ENCODE assay signal across 10 cellular contexts in genomic region chr11:134034496-134035381, GRCh38. TPM values are rescaled to one million over a fixed set of nuclear protein-coding genes. Genes with fewer than 3 reads are reported as not detected.
DNase-seq lines count a peak whose midpoint lies in the region; ATAC-seq, FAIRE-seq and TF ChIP-seq lines count a peak whose summit lies in the region.
"Had no signal": no experiment of that assay in that cellular context is flagged by ENCODE, and none has a peak within 500 bp of the region (broad histone marks: within the 10 kb centered on the region; RNA-seq: fewer than 3 reads in every experiment).

No MANE protein-coding gene starts in this region.

- ATAC-seq in heart right ventricle (peak in 2 of 8 donors; percentile 0 to 1), GM21526 (IDR thresholded peaks at IDR 0.05; ENCODE audit: low FRiP score, unreplicated experiment) (no peak), HG03378 (IDR thresholded peaks at IDR 0.05; ENCODE audit: unreplicated experiment) (no peak)

- H3K4me1 ChIP-seq in heart right ventricle (peaks cover 27 to 73% (median 56%) of the 10 kb centered on the region in 9 donors), muscle layer of colon (ENCODE audit: insufficient read depth, low read length) (peaks cover 63% of the 10 kb centered on the region), vagina (peaks cover 50% of the 10 kb centered on the region)

- H3K27ac ChIP-seq in heart right ventricle: peak overlapping the region; percentile 75 to 93 (median 88)
- peak overlapping the region; percentile 77 for H3K27ac ChIP-seq in muscle layer of colon (ENCODE audit: low read depth, low read length)
- peak overlapping the region; percentile 98 for H3K27ac ChIP-seq in vagina

- DNase-seq in heart right ventricle: no peak
- no peak for DNase-seq in cardiac septum (ENCODE audit: low spot score)
- DNase-seq in amniotic stem cell (lab: John Stamatoyannopoulos, UW): peak; percentile 27
- no peak for DNase-seq in vagina (ENCODE audit: extremely low spot score in 2 of 2)
- DNase-seq in GM12891 (ENCODE audit: insufficient read length, low spot score): no peak

- no peak for TF ChIP-seq CTCF in heart right ventricle (IDR thresholded peaks at IDR 0.05)
- no peak for TF ChIP-seq CTCF in vagina (IDR thresholded peaks at IDR 0.05)

- H3K27me3 ChIP-seq in heart right ventricle (peaks cover 0 to 17% (median 0%) of the 10 kb centered on the region in 7 donors), muscle layer of colon (ENCODE audit: control insufficient read depth in 1 of 2, insufficient read depth in 2 of 2, low read length in 2 of 2) (no peaks in the 10 kb centered on the region), vagina (no peaks in the 10 kb centered on the region)

- no peak for FAIRE-seq in GM12891 (lab: Jason Lieb, UNC)
- FAIRE-seq: islet of Langerhans had no signal

- H3K4me3 ChIP-seq in heart right ventricle (peak overlapping the region in 3 of 10 donors; percentile 25 to 48 (median 30)), muscle layer of colon (ENCODE audit: low read depth in 1 of 2, low read length in 2 of 2) (peak overlapping the region in 1 of 2 donors; percentile 7), vagina (no peak overlapping the region)
- H3K4me3 ChIP-seq: HAP-1 had no signal

- H3K9ac ChIP-seq in muscle layer of colon (ENCODE audit: low read length): no peak overlapping the region

- TF ChIP-seq POLR2A in vagina (IDR thresholded peaks at IDR 0.05) (no peak), GM12891 (IDR thresholded peaks at IDR 0.05; ENCODE audit: low read depth, low read length) (no peak)

- no peaks in the 10 kb centered on the region for H3K9me3 ChIP-seq in heart right ventricle
- no peaks in the 10 kb centered on the region for H3K9me3 ChIP-seq in muscle layer of colon (ENCODE audit: low read length)
- no peaks in the 10 kb centered on the region for H3K9me3 ChIP-seq in vagina
- H3K9me3 ChIP-seq: HAP-1 had no signal

- WGBS in heart right ventricle, 2 donors: 63 to 69% methylated on average over 15 of the region's 15 CpGs

- H3K36me3 ChIP-seq in heart right ventricle: no peaks in the 10 kb centered on the region
- H3K36me3 ChIP-seq in muscle layer of colon (ENCODE audit: insufficient read depth, low read length): no peaks in the 10 kb centered on the region
- no peaks in the 10 kb centered on the region for H3K36me3 ChIP-seq in vagina
- H3K36me3 ChIP-seq: HAP-1 had no signal

- intact Hi-C loops in heart right ventricle (cut with DNase I) (loop anchor here in 4 of 10 donors (5.0 kb wide), 4 partner anchors 67 to 107 kb away; partner anchors contain the start of gene IGSF9B (in 3 of the 4)), cardiac septum (cut with DNase I) (loop anchor here (2.0 kb wide), 1 partner anchor 80 kb away; no protein-coding TSS in a partner anchor), vagina (cut with DNase I) (no loop called here)

TF ChIP-seq in GM12891, 5 proteins besides CTCF, POLR2A, EP300 and RAD21:
- no peak for TF ChIP-seq SPI1 (IDR thresholded peaks at IDR 0.05; ENCODE audit: low read depth, low read length)
- TF ChIP-seq POLR2AphosphoS5 (IDR thresholded peaks at IDR 0.05; ENCODE audit: low read depth, low read length): no peak
- no peak for TF ChIP-seq TAF1 (IDR thresholded peaks at IDR 0.05; ENCODE audit: low read depth, low read length)
- TF ChIP-seq PAX5 (IDR thresholded peaks at IDR 0.05; ENCODE audit: insufficient read depth, low read length, severe bottlenecking): no peak
- no peak for TF ChIP-seq POU2F2 (IDR thresholded peaks at IDR 0.05; ENCODE audit: low read depth, low read length)

RNA-seq across cellular contexts. Expression of gene JAM3, which starts 34.1 kb away (rescaled TPM):
- total RNA-seq in heart right ventricle (10 to 100 TPM; 20.4 to 55.4 (median 34.9) TPM), cardiac septum (46.5 TPM), vagina (31.7 TPM)
- polyA plus RNA-seq in heart right ventricle: 10 to 100 TPM; 12.7 to 14.2 TPM
- polyA plus RNA-seq in GM12891 (2012; ENCODE audit: low read depth, missing spikeins): 2.0 TPM
